Comparison of ENCODE assay signal across 12 cellular contexts in the genomic region with DNA sequence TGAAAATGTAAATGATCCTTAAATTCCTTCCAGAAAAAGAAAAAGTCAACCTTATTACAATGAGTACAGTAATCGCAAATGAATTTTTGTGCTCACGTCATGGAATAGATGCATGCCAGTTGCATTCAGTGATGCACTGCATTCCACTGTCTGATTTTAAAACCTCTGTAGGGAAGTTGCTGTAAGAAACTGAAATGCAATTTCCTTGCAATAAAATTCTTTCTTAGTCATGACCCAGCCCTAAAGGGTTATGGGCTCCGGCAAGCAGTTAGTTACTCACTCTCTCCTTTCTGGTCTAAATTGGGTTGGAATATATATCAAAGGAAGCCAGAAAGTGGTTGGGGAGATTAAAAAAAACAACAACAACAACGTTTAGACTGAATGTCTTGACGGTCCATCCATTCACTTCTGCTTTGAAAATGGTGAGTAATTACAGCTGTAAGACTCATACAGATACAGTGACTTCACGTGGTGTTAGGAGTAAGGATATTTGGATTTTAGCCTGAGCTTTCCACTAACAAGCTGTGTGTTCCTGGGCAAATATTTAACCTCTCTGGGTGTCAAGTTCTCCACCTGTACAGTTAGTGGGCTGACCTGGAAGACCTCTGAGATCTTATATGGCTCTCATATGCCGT. TPM values are rescaled to one million over a fixed set of nuclear protein-coding genes. Genes with fewer than 3 reads are reported as not detected.
DNase-seq lines count a peak whose midpoint lies in the region; ATAC-seq, FAIRE-seq and TF ChIP-seq lines count a peak whose summit lies in the region.
"Had no signal": no experiment of that assay in that cellular context is flagged by ENCODE, and none has a peak within 500 bp of the region (broad histone marks: within the 10 kb centered on the region; RNA-seq: fewer than 3 reads in every experiment).

No MANE protein-coding gene starts in this region.

- no peak overlapping the region for H3K4me3 ChIP-seq in brain microvascular endothelial cell (ENCODE audit: low read depth, low read length)
- H3K4me3 ChIP-seq in endodermal cell (ENCODE audit: low read length) = no peak overlapping the region
- no peak overlapping the region for H3K4me3 ChIP-seq in small intestine (ENCODE audit: low read depth in 1 of 2, low read length in 2 of 2)
- H3K4me3 ChIP-seq: ascending aorta had no signal

- TF ChIP-seq CTCF in brain microvascular endothelial cell (IDR thresholded peaks at IDR 0.05; ENCODE audit: low read depth, low read length, missing control alignments) (no peak), endodermal cell (conservative IDR thresholded peaks at IDR 0.05) (no peak)

- WGBS in endodermal cell (ENCODE audit: insufficient coverage in 1 of 2, insufficient read length in 1 of 2), 2 experiments = 88 to 91% methylated on average over 7 of the region's 7 CpGs
- WGBS in small intestine, 3 donors = 62 to 65% (median 63%) methylated on average over 7 of the region's 7 CpGs

- H3K9me3 ChIP-seq in endodermal cell (ENCODE audit: control insufficient read depth, low read length) (no peaks in the 10 kb centered on the region), small intestine (ENCODE audit: control insufficient read depth, low read depth) (no peaks in the 10 kb centered on the region)
- H3K9me3 ChIP-seq: ascending aorta had no signal

- H3K36me3 ChIP-seq in brain microvascular endothelial cell (replicated peaks) (no peaks in the 10 kb centered on the region), endodermal cell (ENCODE audit: control insufficient read depth, insufficient read depth, low read length) (no peaks in the 10 kb centered on the region), small intestine (ENCODE audit: control insufficient read depth in 2 of 2, insufficient read depth in 2 of 2, low read length in 2 of 2) (no peaks in the 10 kb centered on the region)
- H3K36me3 ChIP-seq: ascending aorta had no signal

- H3K27me3 ChIP-seq in brain microvascular endothelial cell (replicated peaks) (no peaks in the 10 kb centered on the region), endodermal cell (ENCODE audit: control insufficient read depth, insufficient read depth, low read length, poor library complexity, severe bottlenecking) (peaks cover 3% of the 10 kb centered on the region), small intestine (ENCODE audit: control insufficient read depth in 2 of 2, insufficient read depth in 2 of 2, low read length in 2 of 2) (peaks cover 0 to 2% of the 10 kb centered on the region in 2 donors)
- H3K27me3 ChIP-seq: ascending aorta had no signal

- ATAC-seq in left colon (peak; percentile 26), GM18498 (IDR thresholded peaks at IDR 0.05; ENCODE audit: unreplicated experiment) (no peak)
- ATAC-seq: left lobe of liver had no signal

- H3K9me3 Mint-ChIP-seq in endodermal cell = no peaks in the 10 kb centered on the region

- H3K4me1 ChIP-seq in endodermal cell (ENCODE audit: control insufficient read depth, insufficient read depth, low read length) (no peaks in the 10 kb centered on the region), small intestine (ENCODE audit: control insufficient read depth in 2 of 2, insufficient read depth in 1 of 2, low read depth in 1 of 2, low read length in 1 of 2) (no peaks in the 10 kb centered on the region)
- H3K4me1 ChIP-seq: ascending aorta had no signal

- intact Hi-C loops in left colon (cut with DNase I, micrococcal nuclease) = no loop called here

- no peaks in the 10 kb centered on the region for H3K36me3 Mint-ChIP-seq in endodermal cell (ENCODE audit: low read depth)

- H3K4me3 Mint-ChIP-seq in endodermal cell = no peak overlapping the region

- DNase-seq in AG20443 (ENCODE audit: low spot score) = peak; percentile 80
- DNase-seq in MV-4-11 (lab: John Stamatoyannopoulos, UW) = peak; percentile 87
- peak; percentile 94 for DNase-seq in brain microvascular endothelial cell
- DNase-seq in left colon = no peak
- DNase-seq in epidermal melanocyte (ENCODE audit: insufficient read length, low spot score) = no peak
- no peak for DNase-seq in endodermal cell
- no peak for DNase-seq in small intestine
- DNase-seq: NCI-H2081 had no signal

- H3K27ac ChIP-seq in brain microvascular endothelial cell (peak overlapping the region; percentile 89), endodermal cell (ENCODE audit: low read depth, low read length) (no peak overlapping the region), small intestine (ENCODE audit: low read depth in 1 of 2, low read length in 1 of 2) (no peak overlapping the region)
- H3K27ac ChIP-seq: ascending aorta had no signal

- H3K27ac Mint-ChIP-seq in endodermal cell = no peak overlapping the region

- H3K9ac ChIP-seq in endodermal cell (ENCODE audit: extremely low read depth, low read length, poor library complexity, severe bottlenecking) = no peak overlapping the region

- in situ Hi-C loops in brain microvascular endothelial cell (cut with HindIII; ENCODE audit: low pct_ligation_motif_present, low sequenced_read_pairs) = no loop called here

- H3K4me1 Mint-ChIP-seq in endodermal cell = no peaks in the 10 kb centered on the region

- H3K27me3 Mint-ChIP-seq in endodermal cell (ENCODE audit: insufficient read depth) = peaks cover 3% of the 10 kb centered on the region

- FAIRE-seq in small intestine (lab: Jason Lieb, UNC) = no peak
- FAIRE-seq: TTC549 had no signal

RNA-seq across cellular contexts. Expression of gene RND3, which starts 8.6 kb away (rescaled TPM):
- total RNA-seq in left colon = 10 to 100 TPM; 41.8 to 77.8 TPM
- 1 to 10 TPM; 1.3 to 7.8 TPM for total RNA-seq in endodermal cell
- 99.8 TPM for polyA plus RNA-seq in endodermal cell (2013, experiment 1 of 2)
- polyA plus RNA-seq in endodermal cell (2013, experiment 2 of 2) = 80.5 TPM
- polyA plus RNA-seq in small intestine = 10 to 100 TPM; 14.8 to 28.4 (median 20.6) TPM

Comparison
In these comparisons a context has a peak if more than half of its experiments do, and no peak if none do; other contexts are left out.
1. DNase-seq: peak in AG20443 (single experiment), MV-4-11 (single experiment) and brain microvascular endothelial cell (single experiment); none in left colon (0 of 2), epidermal melanocyte (single experiment), endodermal cell (single experiment) and small intestine (single experiment).
2. RNA of gene RND3, which starts 8.6 kb away (total RNA-seq): 41.8 to 77.8 TPM in left colon; 1.3 to 7.8 TPM in endodermal cell; every median in the first group is over 4 times any median in the second.